In the genomic region with DNA sequence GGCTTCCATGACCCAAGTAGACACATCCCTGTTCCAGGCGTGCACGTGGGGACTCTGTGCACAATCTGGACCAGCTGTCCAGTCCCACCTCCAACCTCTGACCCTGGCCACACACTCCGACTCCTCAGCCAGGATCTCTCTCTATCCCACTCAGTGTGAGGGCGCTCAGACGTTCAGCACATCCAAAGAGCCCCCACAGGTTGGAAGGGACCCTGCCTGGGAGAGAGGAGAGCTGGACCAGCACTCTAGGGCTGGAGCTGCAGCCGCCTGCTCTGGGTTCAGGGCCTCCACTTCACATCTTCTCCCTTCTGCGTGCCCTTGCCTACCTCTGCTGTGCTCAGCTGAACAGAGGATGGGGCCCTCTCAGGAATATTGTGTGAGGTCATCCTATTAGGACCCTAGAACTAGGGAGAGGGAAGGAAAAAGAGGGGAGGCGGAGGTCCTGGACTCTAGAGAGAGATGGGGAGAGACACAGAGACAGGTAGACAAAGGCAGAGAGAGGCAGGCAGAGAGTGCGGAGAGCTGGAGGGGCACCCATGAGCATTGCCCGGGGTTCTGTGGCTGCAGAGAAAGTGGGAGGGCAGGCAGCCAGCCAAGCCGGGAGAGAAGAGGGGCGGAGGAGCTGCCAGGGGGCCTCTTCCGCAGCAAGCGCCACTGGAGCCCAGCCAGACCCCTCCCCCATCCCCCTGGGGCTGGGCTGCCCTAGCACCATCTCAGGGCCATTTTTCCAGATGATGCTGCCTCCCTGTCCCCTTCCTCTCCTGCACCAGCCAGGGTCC, we compare ENCODE assay signal across 8 cellular contexts. TPM values are rescaled to one million over a fixed set of nuclear protein-coding genes. Genes with fewer than 3 reads are reported as not detected.
DNase-seq lines count a peak whose midpoint lies in the region; ATAC-seq and TF ChIP-seq lines count a peak whose summit lies in the region.

No MANE protein-coding gene starts in this region.

- in situ Hi-C loops in ACHN (cut with HindIII; ENCODE audit: low pct_ligation_motif_present, low pct_unique_long_range_greater_than_20kb, low sequenced_read_pairs), result no loop called here

- H3K9me3 ChIP-seq in Peyer's patch, result no peaks in the 10 kb centered on the region
- H3K9me3 ChIP-seq in left ventricle myocardium inferior (replicated peaks), result no peaks in the 10 kb centered on the region
- no peaks in the 10 kb centered on the region for H3K9me3 ChIP-seq in spleen

- peaks cover 0 to 12% of the 10 kb centered on the region in 2 donors for H3K27me3 ChIP-seq in Peyer's patch
- peaks cover 26% of the 10 kb centered on the region for H3K27me3 ChIP-seq in left ventricle myocardium inferior (ENCODE audit: low read depth)
- H3K27me3 ChIP-seq in spleen (replicated peaks in 1 of 7), result peaks cover 3 to 49% (median 24%) of the 10 kb centered on the region in 7 donors

- no peak for ATAC-seq in GM21619 (IDR thresholded peaks at IDR 0.05; ENCODE audit: unreplicated experiment)

- DNase-seq in NCI-H1436 (lab: John Stamatoyannopoulos, UW) (peak; percentile 14), NCI-H1436 treated with DMSO at 0.1 percent for 48 hours (lab: John Stamatoyannopoulos, UW) (no peak), Peyer's patch (no peak), left ventricle myocardium inferior (no peak), spleen (no peak), ACHN (no peak)
- DNase-seq in stimulated activated CD4-positive, alpha-beta T cell treated with anti-CD3 and anti-CD28 coated beads, Interleukin-4, amount 100 ng/mL, for 4 hours, result no peak

- H3K36me3 ChIP-seq in Peyer's patch (no peaks in the 10 kb centered on the region), left ventricle myocardium inferior (no peaks in the 10 kb centered on the region), spleen (no peaks in the 10 kb centered on the region)

- intact Hi-C loops in left ventricle myocardium inferior (cut with micrococcal nuclease) (no loop called here), spleen (cut with DNase I; ENCODE audit: low total_unique reads) (no loop called here)

- TF ChIP-seq CTCF in Peyer's patch (IDR thresholded peaks at IDR 0.05) (no peak), left ventricle myocardium inferior (IDR thresholded peaks at IDR 0.05; ENCODE audit: borderline replicate concordance) (no peak), spleen (IDR thresholded peaks at IDR 0.05 in 8 of 11, conservative IDR thresholded peaks at IDR 0.05 in 3 of 11) (no peak)

- peaks cover 0 to 20% (median 6%) of the 10 kb centered on the region in 4 donors for H3K4me1 ChIP-seq in Peyer's patch
- peaks cover 31% of the 10 kb centered on the region for H3K4me1 ChIP-seq in left ventricle myocardium inferior
- H3K4me1 ChIP-seq in spleen, result peaks cover 3 to 43% (median 28%) of the 10 kb centered on the region in 6 donors

- H3K4me3 ChIP-seq in Peyer's patch, result peak overlapping the region in 3 of 4 donors; percentile 45 to 54 (median 49)
- H3K4me3 ChIP-seq in left ventricle myocardium inferior, result peak overlapping the region; percentile 69
- peak overlapping the region in 6 of 8 donors; percentile 32 to 67 (median 45) for H3K4me3 ChIP-seq in spleen

- H3K27ac ChIP-seq in Peyer's patch (no peak overlapping the region), left ventricle myocardium inferior (replicated peaks) (no peak overlapping the region), spleen (no peak overlapping the region)

- WGBS in spleen, 5 donors, result 26 to 36% (median 31%) methylated on average over 13 to 14 of the region's 14 CpGs

- TF ChIP-seq POLR2A in Peyer's patch (IDR thresholded peaks at IDR 0.05) (no peak), spleen (IDR thresholded peaks at IDR 0.05) (no peak)

RNA-seq across cellular contexts. Expression of gene TNS1, which starts 8.2 kb away (rescaled TPM):
- total RNA-seq in Peyer's patch (100 to 1,000 TPM in 2 of 4 donors, 10 to 100 TPM in 2; 23.1 to 156 (median 81.1) TPM), left ventricle myocardium inferior (828 TPM), spleen (100 to 1,000 TPM; 170 to 580 (median 273) TPM)
- polyA plus RNA-seq in spleen, result 10 to 100 TPM in 1 of 3 donors, 1 to 10 TPM in 2; 6.9 to 48.7 (median 8.6) TPM

RNA-seq across cellular contexts. Expression of gene RUFY4, which starts 58.0 kb away (rescaled TPM):
- total RNA-seq in Peyer's patch (1 to 10 TPM in 1 of 4 donors, under 1 TPM in 1, not detected in 2; 0.27 to 5.0 TPM), left ventricle myocardium inferior (not detected), spleen (1 to 10 TPM; 2.0 to 4.5 (median 2.6) TPM)
- polyA plus RNA-seq in spleen, result 1 to 10 TPM in 2 of 3 donors, under 1 TPM in 1; 0.32 to 3.7 (median 2.7) TPM
